14 cellular contexts compared by ENCODE assay signal in genomic region chr11:106286881-106287504, GRCh38.
"Had no signal": no experiment of that assay in that cellular context is flagged by ENCODE, and none has a peak within 500 bp of the region (broad histone marks: within the 10 kb centered on the region; RNA-seq: fewer than 3 reads in every experiment).

No MANE protein-coding gene starts in this region.

- H3K27ac Mint-ChIP-seq: activated CD4-positive, alpha-beta T cell treated with anti-CD3 and anti-CD28 coated beads, Interleukin-2, amount 10 ng/mL, durations not matched to agents 7 days and 5 days; activated naive CD4-positive, alpha-beta T cell treated with anti-CD3 and anti-CD28 coated beads, Interleukin-2, amount 10 ng/mL, durations not matched to agents 7 days and 5 days; activated T-helper 17 cell treated with anti-CD3 and anti-CD28 coated beads, Interleukin-2, amount 50 U/mL, for 72 hours; naive thymus-derived CD8-positive, alpha-beta T cell; T-helper 1 cell treated with Interleukin-12 subunit alpha and Interleukin-12 subunit beta and Interleukin-4 antibody, amounts not matched to agents 30 μg/mL and 1 μg/mL, for 36 hours had no signal

- H3K36me3 ChIP-seq: gastroesophageal sphincter, lower lobe of right lung, ovary had no signal

- H3K4me3 ChIP-seq: coronary artery, gastroesophageal sphincter, lower lobe of right lung, ovary, skin epidermis had no signal

- DNase-seq: activated CD4-positive, alpha-beta T cell treated with anti-CD3 and anti-CD28 coated beads, Interleukin-2, amount 10 ng/mL, durations not matched to agents 7 days and 5 days; activated CD4-positive, CD25-positive, alpha-beta regulatory T cell; activated naive CD4-positive, alpha-beta T cell treated with anti-CD3 and anti-CD28 coated beads, Interleukin-2, amount 10 ng/mL, durations not matched to agents 7 days and 5 days; activated T-cell treated with anti-CD3 and anti-CD28 coated beads for 4 hours; effector CD8-positive, alpha-beta T cell; lower lobe of right lung; naive thymus-derived CD8-positive, alpha-beta T cell; ovary; stimulated activated CD4-positive, alpha-beta T cell treated with anti-CD3 and anti-CD28 coated beads, Interleukin-4, amount 100 ng/mL, for 4 hours had no signal

- H3K9me3 ChIP-seq: gastroesophageal sphincter, lower lobe of right lung, ovary had no signal

- H3K9me3 Mint-ChIP-seq: activated CD4-positive, alpha-beta T cell treated with anti-CD3 and anti-CD28 coated beads, Interleukin-2, amount 10 ng/mL, durations not matched to agents 7 days and 5 days; activated naive CD4-positive, alpha-beta T cell treated with anti-CD3 and anti-CD28 coated beads, Interleukin-2, amount 10 ng/mL, durations not matched to agents 7 days and 5 days; T-helper 1 cell treated with Interleukin-12 subunit alpha and Interleukin-12 subunit beta and Interleukin-4 antibody, amounts not matched to agents 30 μg/mL and 1 μg/mL, for 36 hours had no signal

- ATAC-seq: activated T-helper 17 cell treated with anti-CD3 and anti-CD28 coated beads, Interleukin-2, amount 50 U/mL, for 72 hours; gastroesophageal sphincter; lower lobe of right lung; naive thymus-derived CD8-positive, alpha-beta T cell had no signal

- H3K27ac ChIP-seq: coronary artery, gastroesophageal sphincter, lower lobe of right lung, ovary, skin epidermis had no signal

- H3K27me3 ChIP-seq: gastroesophageal sphincter, ovary had no signal

- H3K27me3 Mint-ChIP-seq: activated CD4-positive, alpha-beta T cell treated with anti-CD3 and anti-CD28 coated beads, Interleukin-2, amount 10 ng/mL, durations not matched to agents 7 days and 5 days; activated naive CD4-positive, alpha-beta T cell treated with anti-CD3 and anti-CD28 coated beads, Interleukin-2, amount 10 ng/mL, durations not matched to agents 7 days and 5 days had no signal

- H3K4me1 ChIP-seq: gastroesophageal sphincter, lower lobe of right lung had no signal

- H3K4me1 Mint-ChIP-seq: activated CD4-positive, alpha-beta T cell treated with anti-CD3 and anti-CD28 coated beads, Interleukin-2, amount 10 ng/mL, durations not matched to agents 7 days and 5 days; activated naive CD4-positive, alpha-beta T cell treated with anti-CD3 and anti-CD28 coated beads, Interleukin-2, amount 10 ng/mL, durations not matched to agents 7 days and 5 days; activated T-helper 17 cell treated with anti-CD3 and anti-CD28 coated beads, Interleukin-2, amount 50 U/mL, for 72 hours; naive thymus-derived CD8-positive, alpha-beta T cell had no signal

- H3K36me3 Mint-ChIP-seq: activated naive CD4-positive, alpha-beta T cell treated with anti-CD3 and anti-CD28 coated beads, Interleukin-2, amount 10 ng/mL, durations not matched to agents 7 days and 5 days; naive thymus-derived CD8-positive, alpha-beta T cell had no signal

- H3K4me3 Mint-ChIP-seq: activated CD4-positive, alpha-beta T cell treated with anti-CD3 and anti-CD28 coated beads, Interleukin-2, amount 10 ng/mL, durations not matched to agents 7 days and 5 days; activated naive CD4-positive, alpha-beta T cell treated with anti-CD3 and anti-CD28 coated beads, Interleukin-2, amount 10 ng/mL, durations not matched to agents 7 days and 5 days; activated T-helper 17 cell treated with anti-CD3 and anti-CD28 coated beads, Interleukin-2, amount 50 U/mL, for 72 hours; naive thymus-derived CD8-positive, alpha-beta T cell; T-helper 1 cell treated with Interleukin-12 subunit alpha and Interleukin-12 subunit beta and Interleukin-4 antibody, amounts not matched to agents 30 μg/mL and 1 μg/mL, for 36 hours had no signal
